ENCODE assay signal across 1 cellular context in genomic region chr13:30617315-30618185, GRCh38.
TF ChIP-seq lines count a peak whose summit lies in the region.

USPL1 (plus strand) TSS chr13:30617920; CDS start chr13:30621141, 3,221 bp downstream.

TF ChIP-seq in HepG2, 621 proteins besides CTCF, POLR2A, EP300 and RAD21 (continued from another document and continues in another):
- TF ChIP-seq SP1 (IDR thresholded peaks at IDR 0.05) (no peak), SP1 (CRISPR knock-in tag; IDR thresholded peaks at IDR 0.05) (peak; percentile 94), TCF12 (IDR thresholded peaks at IDR 0.05) (no peak), TCF12 (CRISPR knock-in tag; IDR thresholded peaks at IDR 0.05) (peak; percentile 88; the same call in 1 of the 2 replicates), PAXIP1 (CRISPR knock-in tag; conservative IDR thresholded peaks at IDR 0.05) (peak; percentile 85), THAP9 (CRISPR knock-in tag; IDR thresholded peaks at IDR 0.05; ENCODE audit: borderline replicate concordance) (peak; percentile 97), MIER2 (CRISPR knock-in tag; IDR thresholded peaks at IDR 0.05) (peak; percentile 85), SNAPC4 (CRISPR knock-in tag; IDR thresholded peaks at IDR 0.05) (peak; percentile 92), ZNF414 (CRISPR knock-in tag; IDR thresholded peaks at IDR 0.05) (peak; percentile 93; the same call in 1 of the 2 replicates), FOSL1 (CRISPR knock-in tag; IDR thresholded peaks at IDR 0.05; ENCODE audit: borderline replicate concordance) (no peak), SYNCRIP (IDR thresholded peaks at IDR 0.05; ENCODE audit: insufficient read depth, low read depth, low read length) (no peak), ZNF790 (CRISPR knock-in tag; IDR thresholded peaks at IDR 0.05; ENCODE audit: borderline replicate concordance) (peak; percentile 11; the same call in 1 of the 2 replicates), NCOA1 (CRISPR knock-in tag; IDR thresholded peaks at IDR 0.05) (peak; percentile 25; the same call in 1 of the 2 replicates), ZBED4 (CRISPR knock-in tag; IDR thresholded peaks at IDR 0.05; ENCODE audit: borderline replicate concordance) (peak; percentile 93; the same call in 1 of the 2 replicates), MLLT10 (CRISPR knock-in tag; IDR thresholded peaks at IDR 0.05) (no peak), KLF6 (CRISPR knock-in tag; IDR thresholded peaks at IDR 0.05) (peak; percentile 99), GFI1 (CRISPR knock-in tag; IDR thresholded peaks at IDR 0.05; ENCODE audit: borderline replicate concordance) (peak; percentile 90), NR3C1 (CRISPR knock-in tag; IDR thresholded peaks at IDR 0.05) (no peak), CERS6 (CRISPR knock-in tag; IDR thresholded peaks at IDR 0.05) (no peak), ZNF800 (CRISPR knock-in tag; IDR thresholded peaks at IDR 0.05) (peak; percentile 87), RFX3 (CRISPR knock-in tag; IDR thresholded peaks at IDR 0.05) (no peak), NCOR1 (IDR thresholded peaks at IDR 0.05; ENCODE audit: borderline replicate concordance, low read length) (peak; percentile 24; the same call in 1 of the 2 replicates), SALL2 (CRISPR knock-in tag; IDR thresholded peaks at IDR 0.05) (peak; percentile 97), EED (CRISPR knock-in tag; IDR thresholded peaks at IDR 0.05) (peak; percentile 81; the same call in 1 of the 2 replicates), TFDP2 (CRISPR knock-in tag; IDR thresholded peaks at IDR 0.05) (peak; percentile 97), ZNF180 (CRISPR knock-in tag; IDR thresholded peaks at IDR 0.05; ENCODE audit: borderline replicate concordance, low read depth) (peak; percentile 85; the same call in 1 of the 2 replicates), KAT2B (IDR thresholded peaks at IDR 0.05; ENCODE audit: borderline replicate concordance, low read depth, low read length) (no peak), TERF1 (CRISPR knock-in tag; IDR thresholded peaks at IDR 0.05) (peak; percentile 78; the same call in 1 of the 2 replicates), BATF2 (CRISPR knock-in tag; IDR thresholded peaks at IDR 0.05) (peak; percentile 96)
